ENCODE assay signal across 21 cellular contexts in the genomic region with DNA sequence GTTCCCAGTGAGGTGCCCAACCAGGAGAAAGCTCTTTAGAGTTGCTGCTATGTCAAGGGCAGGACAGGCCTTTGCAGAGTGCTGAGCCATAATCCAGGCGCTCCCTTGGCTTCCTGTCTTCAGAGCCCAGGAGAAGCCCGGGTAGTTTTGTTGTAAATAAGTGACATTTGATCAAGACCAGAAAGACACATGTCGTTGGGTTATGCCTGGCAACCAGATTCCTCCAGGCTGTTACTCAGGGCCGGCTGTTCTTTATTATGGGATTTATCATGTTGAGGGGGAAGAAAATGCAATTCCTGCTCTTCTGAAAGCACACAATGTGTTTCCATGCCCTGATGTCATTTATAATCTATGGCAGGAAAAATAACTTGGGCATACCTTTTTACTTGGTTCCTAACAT. TPM values are rescaled to one million over a fixed set of nuclear protein-coding genes. Genes with fewer than 3 reads are reported as not detected.
A peak's percentile ranks its signal among the peaks of the same experiment; 100 is the strongest.
DNase-seq lines count a peak whose midpoint lies in the region; ATAC-seq and TF ChIP-seq lines count a peak whose summit lies in the region.
"Had no signal": no experiment of that assay in that cellular context is flagged by ENCODE, and none has a peak within 500 bp of the region (broad histone marks: within the 10 kb centered on the region; RNA-seq: fewer than 3 reads in every experiment).

No MANE protein-coding gene starts in this region.

- no peaks in the 10 kb centered on the region for H3K4me1 ChIP-seq in colonic mucosa
- H3K4me1 ChIP-seq: adrenal gland, SJSA1 had no signal

- H3K4me1 Mint-ChIP-seq in activated T-cell treated with anti-CD3 and anti-CD28 coated beads, Interleukin-2, amount 50 U/mL, for 24 hours (ENCODE audit: low read depth) = peaks cover 86% of the 10 kb centered on the region
- peaks cover 74% of the 10 kb centered on the region for H3K4me1 Mint-ChIP-seq in central memory CD8-positive, alpha-beta T cell
- peaks cover 94% of the 10 kb centered on the region for H3K4me1 Mint-ChIP-seq in stimulated activated naive CD8-positive, alpha-beta T cell treated with anti-CD3 and anti-CD28 coated beads, Interleukin-15, amount 100 ng/mL, for 72 hours

- no peaks in the 10 kb centered on the region for H3K9me3 Mint-ChIP-seq in activated T-cell treated with anti-CD3 and anti-CD28 coated beads, Interleukin-2, amount 50 U/mL, for 24 hours
- H3K9me3 Mint-ChIP-seq in central memory CD8-positive, alpha-beta T cell = no peaks in the 10 kb centered on the region
- no peaks in the 10 kb centered on the region for H3K9me3 Mint-ChIP-seq in stimulated activated naive CD8-positive, alpha-beta T cell treated with anti-CD3 and anti-CD28 coated beads, Interleukin-15, amount 100 ng/mL, for 72 hours
- H3K9me3 Mint-ChIP-seq: nephron had no signal

- peak overlapping the region; percentile 95 for H3K27ac Mint-ChIP-seq in activated T-cell treated with anti-CD3 and anti-CD28 coated beads, Interleukin-2, amount 50 U/mL, for 24 hours
- peak overlapping the region; percentile 74 for H3K27ac Mint-ChIP-seq in central memory CD8-positive, alpha-beta T cell (ENCODE audit: low read depth)
- peak overlapping the region; percentile 97 for H3K27ac Mint-ChIP-seq in stimulated activated naive CD8-positive, alpha-beta T cell treated with anti-CD3 and anti-CD28 coated beads, Interleukin-15, amount 100 ng/mL, for 72 hours
- H3K27ac Mint-ChIP-seq: nephron had no signal

- no peaks in the 10 kb centered on the region for H3K9me3 ChIP-seq in colonic mucosa
- H3K9me3 ChIP-seq: adrenal gland, heart left ventricle, SJSA1 had no signal

- peak overlapping the region; percentile 67 for H3K4me3 Mint-ChIP-seq in activated T-cell treated with anti-CD3 and anti-CD28 coated beads, Interleukin-2, amount 50 U/mL, for 24 hours
- peak overlapping the region; percentile 41 for H3K4me3 Mint-ChIP-seq in central memory CD8-positive, alpha-beta T cell
- H3K4me3 Mint-ChIP-seq in stimulated activated naive CD8-positive, alpha-beta T cell treated with anti-CD3 and anti-CD28 coated beads, Interleukin-15, amount 100 ng/mL, for 72 hours = peak overlapping the region; percentile 70 to 72
- H3K4me3 Mint-ChIP-seq: nephron had no signal

- no peak overlapping the region for H3K9ac ChIP-seq in colonic mucosa (ENCODE audit: low read depth in 2 of 2, low read length in 2 of 2)
- H3K9ac ChIP-seq: KMS-11 had no signal

- H3K27me3 ChIP-seq in colonic mucosa = no peaks in the 10 kb centered on the region
- H3K27me3 ChIP-seq: adrenal gland, heart left ventricle, SJSA1 had no signal

- TF ChIP-seq CTCF in colonic mucosa (IDR thresholded peaks at IDR 0.05) = no peak

- H3K36me3 Mint-ChIP-seq in activated T-cell treated with anti-CD3 and anti-CD28 coated beads, Interleukin-2, amount 50 U/mL, for 24 hours (ENCODE audit: low read depth) = no peaks in the 10 kb centered on the region
- H3K36me3 Mint-ChIP-seq in central memory CD8-positive, alpha-beta T cell (ENCODE audit: insufficient read depth) = no peaks in the 10 kb centered on the region

- H3K27me3 Mint-ChIP-seq in activated T-cell treated with anti-CD3 and anti-CD28 coated beads, Interleukin-2, amount 50 U/mL, for 24 hours = no peaks in the 10 kb centered on the region
- no peaks in the 10 kb centered on the region for H3K27me3 Mint-ChIP-seq in central memory CD8-positive, alpha-beta T cell
- no peaks in the 10 kb centered on the region for H3K27me3 Mint-ChIP-seq in stimulated activated naive CD8-positive, alpha-beta T cell treated with anti-CD3 and anti-CD28 coated beads, Interleukin-15, amount 100 ng/mL, for 72 hours

- no peak overlapping the region for H3K4me3 ChIP-seq in colonic mucosa
- H3K4me3 ChIP-seq: adrenal gland, heart left ventricle, PC-9, SJSA1 had no signal

- ATAC-seq in central memory CD8-positive, alpha-beta T cell (replicated peaks; ENCODE audit: extremely low read depth, poor library complexity, severe bottlenecking) = no peak
- no peak for ATAC-seq in stimulated activated naive CD8-positive, alpha-beta T cell treated with anti-CD3 and anti-CD28 coated beads, Interleukin-15, amount 100 ng/mL, for 72 hours
- ATAC-seq: HCT116, heart left ventricle had no signal

- no peaks in the 10 kb centered on the region for H3K36me3 ChIP-seq in colonic mucosa
- H3K36me3 ChIP-seq: adrenal gland, heart left ventricle, SJSA1 had no signal

- DNase-seq in activated T-cell treated with anti-CD3 and anti-CD28 coated beads, Interleukin-2, amount 50 U/mL, for 24 hours = no peak
- DNase-seq in activated T-cell treated with anti-CD3 and anti-CD28 coated beads, Interleukin-2, amount 50 U/mL, for 1 hour = no peak
- DNase-seq in SK-N-DZ (ENCODE audit: low spot score) (peak; percentile 51), colonic mucosa (no peak), SKM-1 (lab: John Stamatoyannopoulos, UW; ENCODE audit: unreplicated experiment) (no peak), HPDE6-E6E7 (ENCODE audit: extremely low spot score) (no peak)
- DNase-seq in central memory CD8-positive, alpha-beta T cell (ENCODE audit: low spot score in 2 of 2) = no peak
- no peak for DNase-seq in stimulated activated naive CD8-positive, alpha-beta T cell treated with anti-CD3 and anti-CD28 coated beads, Interleukin-15, amount 100 ng/mL, for 72 hours
- DNase-seq: adrenal gland; COR-L47; EL; heart left ventricle; NCI-H1092 treated with DMSO at 0.1 percent for 48 hours; NCI-H2107; NCI-H69; PC-9; stimulated activated naive CD4-positive, alpha-beta T cell had no signal

- H3K27ac ChIP-seq in colonic mucosa = no peak overlapping the region
- H3K27ac ChIP-seq: adrenal gland, KMS-11, PC-9, SJSA1 had no signal

- intact Hi-C loops in colonic mucosa (cut with DNase I) = no loop called here

RNA-seq across cellular contexts. Expression of a gene that starts 39.3 kb away (rescaled TPM):
- polyA plus RNA-seq in SK-N-DZ (2014; cell fraction: cytosol; rRNA removed) = 15.0 and 18.2 TPM in 2 replicates
- 27.2 and 58.4 TPM in 2 replicates for polyA plus RNA-seq in SK-N-DZ (2014; cell fraction: nucleus; rRNA removed)
- 10 to 100 TPM; 14.7 to 19.0 TPM for total RNA-seq in colonic mucosa
